ENCODE assay signal across 23 cellular contexts in genomic region chr20:40865095-40865494, GRCh38.
"Had no signal": no experiment of that assay in that cellular context is flagged by ENCODE, and none has a peak within 500 bp of the region (broad histone marks: within the 10 kb centered on the region; RNA-seq: fewer than 3 reads in every experiment).

No MANE protein-coding gene starts in this region.

- H3K27ac ChIP-seq: breast epithelium, coronary artery, esophagus squamous epithelium, pancreas, sigmoid colon, spleen, upper lobe of left lung, WERI-Rb-1 had no signal

- H3K4me3 ChIP-seq: breast epithelium, coronary artery, esophagus squamous epithelium, pancreas, sigmoid colon, spleen, upper lobe of left lung had no signal

- H3K9me3 ChIP-seq: breast epithelium, esophagus squamous epithelium, pancreas, sigmoid colon, spleen, upper lobe of left lung had no signal

- H3K36me3 ChIP-seq: breast epithelium, esophagus squamous epithelium, pancreas, sigmoid colon, spleen, upper lobe of left lung, WERI-Rb-1 had no signal

- ATAC-seq: activated CD4-positive, alpha-beta T cell treated with anti-CD3 and anti-CD28 coated beads for 36 hours; activated T-cell treated with anti-CD3 and anti-CD28 coated beads, Interleukin-2, amount 50 U/mL, for 4 hours; natural killer cell; pancreas; SK-N-SH treated with all-trans-retinoic acid at 6 μM for 48 hours; stimulated activated naive CD8-positive, alpha-beta T cell treated with anti-CD3 and anti-CD28 coated beads, Interleukin-15, Interleukin-2, amounts not matched to agents 100 U/mL and 50 U/mL, for 24 hours had no signal

- H3K27ac Mint-ChIP-seq: activated CD4-positive, alpha-beta T cell treated with anti-CD3 and anti-CD28 coated beads for 36 hours; activated naive CD8-positive, alpha-beta T cell treated with anti-CD3 and anti-CD28 coated beads, Interleukin-2, amount 10 ng/mL, durations not matched to agents 7 days and 5 days; activated T-helper 2 cell treated with anti-CD3 and anti-CD28 coated beads, Interferon-gamma antibody, Interleukin-2, Interleukin-4, amounts not matched to agents 10 μg/mL and 5 μg/mL and 100 μg/mL, durations not matched to agents 14 hours and 24 hours and 36 hours; immature natural killer cell; natural killer cell had no signal

- H3K27me3 ChIP-seq: breast epithelium, esophagus squamous epithelium, pancreas, sigmoid colon, upper lobe of left lung had no signal

- H3K4me1 Mint-ChIP-seq: activated CD4-positive, alpha-beta T cell treated with anti-CD3 and anti-CD28 coated beads for 36 hours; activated naive CD8-positive, alpha-beta T cell treated with anti-CD3 and anti-CD28 coated beads, Interleukin-2, amount 10 ng/mL, durations not matched to agents 7 days and 5 days; immature natural killer cell; natural killer cell had no signal

- H3K4me1 ChIP-seq: pancreas, spleen had no signal

- H3K36me3 Mint-ChIP-seq: activated naive CD8-positive, alpha-beta T cell treated with anti-CD3 and anti-CD28 coated beads, Interleukin-2, amount 10 ng/mL, durations not matched to agents 7 days and 5 days; natural killer cell had no signal

- H3K4me3 Mint-ChIP-seq: activated CD4-positive, alpha-beta T cell treated with anti-CD3 and anti-CD28 coated beads for 36 hours; activated naive CD8-positive, alpha-beta T cell treated with anti-CD3 and anti-CD28 coated beads, Interleukin-2, amount 10 ng/mL, durations not matched to agents 7 days and 5 days; activated T-cell treated with anti-CD3 and anti-CD28 coated beads, Interleukin-2, amount 50 U/mL, for 4 hours; immature natural killer cell; natural killer cell had no signal

- H3K27me3 Mint-ChIP-seq: activated CD4-positive, alpha-beta T cell treated with anti-CD3 and anti-CD28 coated beads for 36 hours had no signal

- DNase-seq: activated CD4-positive, alpha-beta T cell treated with anti-CD3 and anti-CD28 coated beads for 36 hours; activated CD4-positive, alpha-beta T cell treated with anti-CD3 and anti-CD28 coated beads, Interleukin-2, amount 50 U/mL, for 48 hours; activated CD8-positive, alpha-beta memory T cell treated with anti-CD3 and anti-CD28 coated beads, Interleukin-2, amount 50 U/mL, for 48 hours; activated naive CD4-positive, alpha-beta T cell; activated naive CD8-positive, alpha-beta T cell treated with anti-CD3 and anti-CD28 coated beads, Interleukin-2, amount 10 ng/mL, durations not matched to agents 7 days and 5 days; activated T-cell treated with anti-CD3 and anti-CD28 coated beads, Interleukin-2, amount 50 U/mL, for 4 hours; amniotic stem cell; esophagus squamous epithelium; immature natural killer cell; kidney glomerular epithelial cell; midbrain; natural killer cell; pancreas; sigmoid colon; spleen; stimulated activated CD4-positive, alpha-beta T cell treated with anti-CD3 and anti-CD28 coated beads, Interleukin-4, amount 100 ng/mL, for 1 hour; stimulated activated naive CD8-positive, alpha-beta T cell treated with anti-CD3 and anti-CD28 coated beads, Interleukin-15, Interleukin-2, amounts not matched to agents 100 U/mL and 50 U/mL, for 24 hours; upper lobe of left lung; WERI-Rb-1 had no signal

- H3K9me3 Mint-ChIP-seq: activated naive CD8-positive, alpha-beta T cell treated with anti-CD3 and anti-CD28 coated beads, Interleukin-2, amount 10 ng/mL, durations not matched to agents 7 days and 5 days; activated T-cell treated with anti-CD3 and anti-CD28 coated beads, Interleukin-2, amount 50 U/mL, for 4 hours; activated T-helper 2 cell treated with anti-CD3 and anti-CD28 coated beads, Interferon-gamma antibody, Interleukin-2, Interleukin-4, amounts not matched to agents 10 μg/mL and 5 μg/mL and 100 μg/mL, durations not matched to agents 14 hours and 24 hours and 36 hours; immature natural killer cell; natural killer cell had no signal
